Comparison of ENCODE assay signal across 2 cellular contexts in genomic region chr2:113002677-113003076, GRCh38.
TF ChIP-seq lines count a peak whose summit lies in the region.

No MANE protein-coding gene starts in this region.

TF ChIP-seq in A549, 52 proteins besides CTCF, POLR2A, EP300 and RAD21:
- no peak for TF ChIP-seq MYC (IDR thresholded peaks at IDR 0.05; ENCODE audit: borderline replicate concordance, low read length)
- no peak for TF ChIP-seq EHF (CRISPR knock-in tag; IDR thresholded peaks at IDR 0.05)
- peak; percentile 58 for TF ChIP-seq MAFK (IDR thresholded peaks at IDR 0.05; ENCODE audit: partially characterized antibody)
- TF ChIP-seq USF2 (IDR thresholded peaks at IDR 0.05), result no peak

TF ChIP-seq in K562, 482 proteins besides CTCF, POLR2A, EP300 and RAD21:
- TF ChIP-seq CSDE1 (IDR thresholded peaks at IDR 0.05), result no peak
- TF ChIP-seq MAFK (IDR thresholded peaks at IDR 0.05; ENCODE audit: low read length), result peak; percentile 46; the same call in 1 of the 2 replicates
- TF ChIP-seq HDAC1 (IDR thresholded peaks at IDR 0.05), result no peak
- TF ChIP-seq NR3C1 (CRISPR knock-in tag; IDR thresholded peaks at IDR 0.05), result no peak
- TF ChIP-seq CHD7 (IDR thresholded peaks at IDR 0.05; ENCODE audit: low read depth, low read length), result no peak
- no peak for TF ChIP-seq ATF2 (CRISPR knock-in tag; IDR thresholded peaks at IDR 0.05)
- TF ChIP-seq SNRNP70 (optimal IDR thresholded peaks at IDR 0.05; ENCODE audit: low read depth, low read length), result no peak
- no peak for TF ChIP-seq HES1 (IDR thresholded peaks at IDR 0.05; ENCODE audit: low read depth)
- no peak for TF ChIP-seq RBM22 (IDR thresholded peaks at IDR 0.05; ENCODE audit: low read depth, low read length, poor library complexity, severe bottlenecking)
- TF ChIP-seq ZNF778 (CRISPR knock-in tag; IDR thresholded peaks at IDR 0.05), result no peak
- TF ChIP-seq FOXJ3 (CRISPR knock-in tag; IDR thresholded peaks at IDR 0.05), result no peak
- TF ChIP-seq C11orf30 (IDR thresholded peaks at IDR 0.05; ENCODE audit: low read depth), result peak; percentile 59; the same call in 1 of the 2 replicates
- no peak for TF ChIP-seq SREBF1 (IDR thresholded peaks at IDR 0.05; ENCODE audit: borderline replicate concordance, low read depth, low read length)
- no peak for TF ChIP-seq ZBTB17 (CRISPR knock-in tag; IDR thresholded peaks at IDR 0.05)
- TF ChIP-seq CHD4 (IDR thresholded peaks at IDR 0.05; ENCODE audit: insufficient read depth, insufficient replicate concordance, low read depth, low read length, poor library complexity, severe bottlenecking), result no peak
- TF ChIP-seq ZNF699 (CRISPR knock-in tag; IDR thresholded peaks at IDR 0.05; ENCODE audit: insufficient replicate concordance), result no peak
- peak; percentile 34; the same call in 1 of the 2 replicates for TF ChIP-seq MAFG (tag; conservative IDR thresholded peaks at IDR 0.05)
- no peak for TF ChIP-seq ZKSCAN3 (CRISPR knock-in tag; IDR thresholded peaks at IDR 0.05)
- no peak for TF ChIP-seq XRCC3 (IDR thresholded peaks at IDR 0.05)
- no peak for TF ChIP-seq CBFA2T2 (conservative IDR thresholded peaks at IDR 0.05)
- peak; percentile 50 for TF ChIP-seq MAFF (IDR thresholded peaks at IDR 0.05; ENCODE audit: low read length)
- TF ChIP-seq ZNF316 (IDR thresholded peaks at IDR 0.05), result peak; percentile 74
- TF ChIP-seq FOXP4 (CRISPR knock-in tag; IDR thresholded peaks at IDR 0.05; ENCODE audit: borderline replicate concordance), result no peak
- no peak for TF ChIP-seq CREB3 (tag; conservative IDR thresholded peaks at IDR 0.05; ENCODE audit: low read depth)
- no peak for TF ChIP-seq SIX5 (IDR thresholded peaks at IDR 0.05; ENCODE audit: borderline replicate concordance in 1 of 2, insufficient read depth in 1 of 2, low read depth in 1 of 2, low read length in 2 of 2)
- TF ChIP-seq LCOR (CRISPR knock-in tag; IDR thresholded peaks at IDR 0.05), result no peak
- no peak for TF ChIP-seq BHLHE40 (IDR thresholded peaks at IDR 0.05; ENCODE audit: low read length)
- no peak for TF ChIP-seq MTA3 (IDR thresholded peaks at IDR 0.05; ENCODE audit: borderline replicate concordance)
